ENCODE assay signal across 8 cellular contexts in the genomic region with DNA sequence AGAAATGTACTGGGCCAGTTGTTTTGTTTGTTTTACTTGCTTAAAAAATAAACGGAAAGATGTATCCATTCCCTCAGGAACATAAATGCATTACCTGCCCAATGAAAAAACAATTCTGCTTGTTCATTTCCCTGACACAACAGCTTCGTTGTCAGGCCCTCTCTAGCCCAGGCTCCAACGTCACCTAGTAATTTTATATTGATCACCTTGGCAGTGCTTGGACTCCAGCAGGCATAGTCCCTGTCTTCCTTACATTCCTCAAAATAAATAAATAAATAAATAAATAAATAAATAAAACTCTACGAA. TPM values are rescaled to one million over a fixed set of nuclear protein-coding genes. Genes with fewer than 3 reads are reported as not detected.
DNase-seq lines count a peak whose midpoint lies in the region; ATAC-seq lines count a peak whose summit lies in the region.

No MANE protein-coding gene starts in this region.

- H2AFZ ChIP-seq in neuronal stem cell (ENCODE audit: low read length): peak overlapping the region; percentile 91

- DNase-seq in ELR (ENCODE audit: low read depth) (peak; percentile 37), NCI-H460 (ENCODE audit: extremely low read depth, low read depth) (peak; percentile 17), neuronal stem cell (ENCODE audit: low spot score) (no peak), HCEC 1CT (no peak), NCI-H1436 (lab: John Stamatoyannopoulos, UW) (no peak)
- no peak for DNase-seq in effector memory CD4-positive, alpha-beta T cell

- H2BK12ac ChIP-seq in neuronal stem cell (ENCODE audit: low read length): no peak overlapping the region

- H2BK120ac ChIP-seq in neuronal stem cell (ENCODE audit: low read depth, low read length): no peak overlapping the region

- no peak overlapping the region for H3K4ac ChIP-seq in neuronal stem cell (ENCODE audit: low read length)

- H3K27me3 ChIP-seq in effector memory CD4-positive, alpha-beta T cell (replicated peaks; ENCODE audit: control insufficient read depth, insufficient read depth, low read length, poor library complexity, severe bottlenecking): no peaks in the 10 kb centered on the region
- no peaks in the 10 kb centered on the region for H3K27me3 ChIP-seq in neuronal stem cell (ENCODE audit: control insufficient read depth in 3 of 3, insufficient read depth in 3 of 3, low read depth in 1 of 3, low read length in 3 of 3)

- no peak overlapping the region for H3K23ac ChIP-seq in neuronal stem cell (ENCODE audit: low read depth, low read length, poor library complexity)

- H3K27ac ChIP-seq in effector memory CD4-positive, alpha-beta T cell (ENCODE audit: insufficient read depth, low read length, poor library complexity, severe bottlenecking): peak overlapping the region; percentile 93
- peak overlapping the region; percentile 36 for H3K27ac ChIP-seq in neuronal stem cell (replicated peaks; ENCODE audit: low read length)

- H3K4me2 ChIP-seq in neuronal stem cell (ENCODE audit: insufficient read depth, low read length, poor library complexity, severe bottlenecking): peak overlapping the region; percentile 83

- H3K18ac ChIP-seq in neuronal stem cell (ENCODE audit: low read length): no peak overlapping the region

- ATAC-seq in HG03565 (IDR thresholded peaks at IDR 0.05; ENCODE audit: unreplicated experiment): no peak
- ATAC-seq in HG03108 (IDR thresholded peaks at IDR 0.05; ENCODE audit: unreplicated experiment): no peak

- no peak overlapping the region for H4K91ac ChIP-seq in neuronal stem cell (ENCODE audit: low read depth, low read length, poor library complexity)

- H2AK5ac ChIP-seq in neuronal stem cell (ENCODE audit: low read depth, low read length): no peak overlapping the region

- peak overlapping the region; percentile 76 for H3K4me3 ChIP-seq in effector memory CD4-positive, alpha-beta T cell (ENCODE audit: insufficient read depth, low read depth, low read length, poor library complexity, severe bottlenecking)
- H3K4me3 ChIP-seq in neuronal stem cell (ENCODE audit: low read length in 2 of 2): peak overlapping the region; percentile 70 to 99

- H3K9ac ChIP-seq in neuronal stem cell (ENCODE audit: low read depth, low read length, poor library complexity): no peak overlapping the region

- H3K9me3 ChIP-seq in effector memory CD4-positive, alpha-beta T cell (ENCODE audit: control insufficient read depth, low read length): no peaks in the 10 kb centered on the region
- peaks cover 0 to 14% of the 10 kb centered on the region in 2 donors for H3K9me3 ChIP-seq in neuronal stem cell (replicated peaks in 1 of 2; ENCODE audit: control insufficient read depth in 2 of 2, insufficient read depth in 1 of 2, low read depth in 1 of 2, low read length in 2 of 2)

- no peak overlapping the region for H3K14ac ChIP-seq in neuronal stem cell (ENCODE audit: low read length)

- no peak overlapping the region for H2BK15ac ChIP-seq in neuronal stem cell (ENCODE audit: low read length)

- peaks cover 11% of the 10 kb centered on the region for H3K4me1 ChIP-seq in effector memory CD4-positive, alpha-beta T cell (ENCODE audit: control insufficient read depth, insufficient read depth, low read length, poor library complexity, severe bottlenecking)
- peaks cover 0 to 4% of the 10 kb centered on the region in 2 donors for H3K4me1 ChIP-seq in neuronal stem cell (ENCODE audit: control insufficient read depth in 2 of 2, insufficient read depth in 1 of 2, low read depth in 1 of 2, low read length in 2 of 2)

- H3K79me1 ChIP-seq in neuronal stem cell (ENCODE audit: low read depth, low read length): peaks cover 4% of the 10 kb centered on the region

- no peaks in the 10 kb centered on the region for H3K36me3 ChIP-seq in effector memory CD4-positive, alpha-beta T cell (ENCODE audit: control insufficient read depth, insufficient read depth, low read length)
- H3K36me3 ChIP-seq in neuronal stem cell (replicated peaks in 1 of 2; ENCODE audit: control insufficient read depth in 2 of 2, insufficient read depth in 2 of 2, low read length in 2 of 2): peaks cover 0 to 2% of the 10 kb centered on the region in 2 donors

- no peak overlapping the region for H4K8ac ChIP-seq in neuronal stem cell (ENCODE audit: low read depth, low read length)

- peak overlapping the region; percentile 98 for H2BK5ac ChIP-seq in neuronal stem cell (ENCODE audit: low read length)

- WGBS in neuronal stem cell (ENCODE audit: extremely low coverage in 2 of 2, insufficient read length in 2 of 2, insufficient replicate concordance in 1 of 2), 2 donors: no CpG with 5 or more reads among the region's 4 CpGs

RNA-seq across cellular contexts. Expression of a gene that starts 1.2 kb away (rescaled TPM):
- total RNA-seq in NCI-H460 (2014; rRNA removed; shearing (Covaris generic)): 85.0 and 85.6 TPM in 2 replicates
- polyA plus RNA-seq in NCI-H460 (2014; cell fraction: nucleus; rRNA removed): 60.4 and 107 TPM in 2 replicates
- 80.0 TPM for polyA plus RNA-seq in neuronal stem cell (2013, experiment 1 of 2)
- 83.8 TPM for polyA plus RNA-seq in neuronal stem cell (2013, experiment 2 of 2)

RNA-seq across cellular contexts. Expression of a gene that starts 2.0 kb away (rescaled TPM):
- 30.1 and 31.0 TPM in 2 replicates for total RNA-seq in NCI-H460 (2014; rRNA removed; shearing (Covaris generic))
- polyA plus RNA-seq in NCI-H460 (2014; cell fraction: nucleus; rRNA removed): 19.6 and 30.4 TPM in 2 replicates
- 16.0 TPM for polyA plus RNA-seq in neuronal stem cell (2013, experiment 1 of 2)
- polyA plus RNA-seq in neuronal stem cell (2013, experiment 2 of 2): 15.2 TPM

Comparison
In these comparisons a context has a peak if more than half of its experiments do, and no peak if none do; other contexts are left out.
1. DNase-seq: peak in ELR (single experiment) and NCI-H460 (single experiment); none in effector memory CD4-positive, alpha-beta T cell (0 of 3), neuronal stem cell (single experiment), HCEC 1CT (single experiment) and NCI-H1436 (single experiment).